In the genomic region with DNA sequence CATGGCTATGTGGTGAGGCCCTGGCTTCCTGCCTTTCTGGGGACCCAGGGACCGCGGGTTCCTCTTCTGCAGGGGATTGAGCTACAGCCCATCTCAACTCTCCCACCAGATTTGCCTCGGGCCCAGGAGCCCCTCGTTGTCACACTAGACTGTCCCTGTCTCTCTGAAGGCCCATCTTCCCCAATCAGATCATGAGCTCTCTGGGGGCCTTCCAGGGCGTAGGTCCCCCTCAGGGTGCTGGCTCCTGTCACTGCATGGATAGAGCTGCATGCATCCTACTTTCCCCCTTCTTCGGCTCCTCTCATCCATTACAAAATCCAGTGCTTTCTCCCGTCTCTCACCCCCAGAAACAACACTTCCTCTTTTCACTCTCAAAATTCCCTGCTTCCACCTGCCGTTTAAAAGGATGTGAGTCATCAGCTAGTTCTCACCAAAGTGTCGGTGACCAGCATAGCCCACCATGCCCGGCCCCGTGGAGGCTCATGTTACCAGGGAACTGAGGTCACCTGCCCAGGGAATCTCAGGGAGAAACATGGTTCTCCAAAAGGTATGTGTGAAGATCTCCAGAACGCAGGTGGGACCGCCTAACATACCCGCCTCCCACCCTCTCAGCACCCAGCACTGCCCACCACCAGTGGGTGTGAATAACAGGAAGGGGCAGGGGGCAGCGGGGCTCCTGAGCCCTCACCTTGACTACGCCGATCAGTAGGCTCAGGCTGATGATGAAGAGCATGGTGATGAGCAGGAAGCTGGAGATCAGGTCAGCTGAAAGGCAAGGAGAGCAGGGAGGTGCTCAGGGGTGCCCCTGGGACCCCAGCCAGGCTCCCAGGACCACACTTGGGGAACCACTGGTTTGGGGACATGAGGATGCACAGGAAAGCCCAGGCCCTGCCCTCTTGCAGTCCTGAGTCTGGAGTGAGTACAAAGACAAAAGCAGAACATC, we compare ENCODE assay signal across 1 cellular context.
TF ChIP-seq lines count a peak whose summit lies in the region.

No MANE protein-coding gene starts in this region.

TF ChIP-seq in HCT116, 20 proteins besides CTCF, POLR2A, EP300 and RAD21 (continued from another document):
- TF ChIP-seq, protein P1, sequence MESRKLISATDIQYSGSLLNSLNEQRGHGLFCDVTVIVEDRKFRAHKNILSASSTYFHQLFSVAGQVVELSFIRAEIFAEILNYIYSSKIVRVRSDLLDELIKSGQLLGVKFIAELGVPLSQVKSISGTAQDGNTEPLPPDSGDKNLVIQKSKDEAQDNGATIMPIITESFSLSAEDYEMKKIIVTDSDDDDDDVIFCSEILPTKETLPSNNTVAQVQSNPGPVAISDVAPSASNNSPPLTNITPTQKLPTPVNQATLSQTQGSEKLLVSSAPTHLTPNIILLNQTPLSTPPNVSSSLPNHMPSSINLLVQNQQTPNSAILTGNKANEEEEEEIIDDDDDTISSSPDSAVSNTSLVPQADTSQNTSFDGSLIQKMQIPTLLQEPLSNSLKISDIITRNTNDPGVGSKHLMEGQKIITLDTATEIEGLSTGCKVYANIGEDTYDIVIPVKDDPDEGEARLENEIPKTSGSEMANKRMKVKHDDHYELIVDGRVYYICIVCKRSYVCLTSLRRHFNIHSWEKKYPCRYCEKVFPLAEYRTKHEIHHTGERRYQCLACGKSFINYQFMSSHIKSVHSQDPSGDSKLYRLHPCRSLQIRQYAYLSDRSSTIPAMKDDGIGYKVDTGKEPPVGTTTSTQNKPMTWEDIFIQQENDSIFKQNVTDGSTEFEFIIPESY (IDR thresholded peaks at IDR 0.05; ENCODE audit: extremely low read depth, insufficient replicate concordance, low read length), result no peak
- TF ChIP-seq EGR1 (IDR thresholded peaks at IDR 0.05; ENCODE audit: low read depth) (no peak), ZNF274 (IDR thresholded peaks at IDR 0.05; ENCODE audit: low read depth, low read length) (no peak), SRF (IDR thresholded peaks at IDR 0.05; ENCODE audit: low read depth) (no peak), POLR2AphosphoS5 (IDR thresholded peaks at IDR 0.05; ENCODE audit: low read depth, low read length) (no peak), EZH2 (IDR thresholded peaks at IDR 0.05) (no peak), ELF1 (IDR thresholded peaks at IDR 0.05; ENCODE audit: borderline replicate concordance, low read depth) (no peak), CEBPB (IDR thresholded peaks at IDR 0.05; ENCODE audit: low read depth) (no peak), ZFX (IDR thresholded peaks at IDR 0.05) (no peak), JUND (IDR thresholded peaks at IDR 0.05) (no peak), FOSL1 (IDR thresholded peaks at IDR 0.05; ENCODE audit: low read depth) (no peak; the same call in 1 of the 2 replicates)
- TF ChIP-seq, protein P2, sequence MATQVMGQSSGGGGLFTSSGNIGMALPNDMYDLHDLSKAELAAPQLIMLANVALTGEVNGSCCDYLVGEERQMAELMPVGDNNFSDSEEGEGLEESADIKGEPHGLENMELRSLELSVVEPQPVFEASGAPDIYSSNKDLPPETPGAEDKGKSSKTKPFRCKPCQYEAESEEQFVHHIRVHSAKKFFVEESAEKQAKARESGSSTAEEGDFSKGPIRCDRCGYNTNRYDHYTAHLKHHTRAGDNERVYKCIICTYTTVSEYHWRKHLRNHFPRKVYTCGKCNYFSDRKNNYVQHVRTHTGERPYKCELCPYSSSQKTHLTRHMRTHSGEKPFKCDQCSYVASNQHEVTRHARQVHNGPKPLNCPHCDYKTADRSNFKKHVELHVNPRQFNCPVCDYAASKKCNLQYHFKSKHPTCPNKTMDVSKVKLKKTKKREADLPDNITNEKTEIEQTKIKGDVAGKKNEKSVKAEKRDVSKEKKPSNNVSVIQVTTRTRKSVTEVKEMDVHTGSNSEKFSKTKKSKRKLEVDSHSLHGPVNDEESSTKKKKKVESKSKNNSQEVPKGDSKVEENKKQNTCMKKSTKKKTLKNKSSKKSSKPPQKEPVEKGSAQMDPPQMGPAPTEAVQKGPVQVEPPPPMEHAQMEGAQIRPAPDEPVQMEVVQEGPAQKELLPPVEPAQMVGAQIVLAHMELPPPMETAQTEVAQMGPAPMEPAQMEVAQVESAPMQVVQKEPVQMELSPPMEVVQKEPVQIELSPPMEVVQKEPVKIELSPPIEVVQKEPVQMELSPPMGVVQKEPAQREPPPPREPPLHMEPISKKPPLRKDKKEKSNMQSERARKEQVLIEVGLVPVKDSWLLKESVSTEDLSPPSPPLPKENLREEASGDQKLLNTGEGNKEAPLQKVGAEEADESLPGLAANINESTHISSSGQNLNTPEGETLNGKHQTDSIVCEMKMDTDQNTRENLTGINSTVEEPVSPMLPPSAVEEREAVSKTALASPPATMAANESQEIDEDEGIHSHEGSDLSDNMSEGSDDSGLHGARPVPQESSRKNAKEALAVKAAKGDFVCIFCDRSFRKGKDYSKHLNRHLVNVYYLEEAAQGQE (IDR thresholded peaks at IDR 0.05; ENCODE audit: low read depth), result no peak
- TF ChIP-seq, protein P3, sequence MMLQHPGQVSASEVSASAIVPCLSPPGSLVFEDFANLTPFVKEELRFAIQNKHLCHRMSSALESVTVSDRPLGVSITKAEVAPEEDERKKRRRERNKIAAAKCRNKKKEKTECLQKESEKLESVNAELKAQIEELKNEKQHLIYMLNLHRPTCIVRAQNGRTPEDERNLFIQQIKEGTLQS (IDR thresholded peaks at IDR 0.05), result no peak
